In the genomic region with DNA sequence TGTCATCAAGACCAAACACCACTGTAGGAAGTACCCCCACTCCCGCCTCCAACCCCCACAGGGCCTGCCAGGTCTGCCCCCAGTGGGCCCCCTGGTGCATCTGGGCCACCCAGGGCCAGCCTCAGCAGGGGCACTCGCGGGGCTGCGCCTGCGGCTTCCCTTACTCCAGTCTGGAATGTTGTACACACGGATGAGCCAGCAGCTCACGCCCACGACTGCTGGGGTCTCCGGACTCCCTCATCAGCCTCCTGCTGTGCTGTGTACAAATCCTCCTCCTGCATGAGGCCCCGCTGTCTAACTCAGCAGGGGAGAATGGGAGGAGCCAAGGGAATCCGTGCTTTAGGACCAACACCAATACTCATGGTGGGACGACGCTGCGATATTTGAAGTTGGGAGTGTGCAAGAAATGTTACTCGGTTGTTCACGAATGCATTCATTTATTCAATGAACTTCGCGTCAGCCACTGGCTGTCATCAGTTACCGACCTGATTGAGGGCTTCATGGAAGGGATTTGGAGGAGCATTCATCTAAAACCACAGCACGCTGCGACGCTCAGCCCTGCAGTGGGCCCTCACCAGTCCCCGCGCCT, we compare ENCODE assay signal across 1 cellular context.
TF ChIP-seq lines count a peak whose summit lies in the region.

No MANE protein-coding gene starts in this region.

TF ChIP-seq in HepG2, 621 proteins besides CTCF, POLR2A, EP300 and RAD21 (continued from another document and continues in another):
- TF ChIP-seq, protein P1, sequence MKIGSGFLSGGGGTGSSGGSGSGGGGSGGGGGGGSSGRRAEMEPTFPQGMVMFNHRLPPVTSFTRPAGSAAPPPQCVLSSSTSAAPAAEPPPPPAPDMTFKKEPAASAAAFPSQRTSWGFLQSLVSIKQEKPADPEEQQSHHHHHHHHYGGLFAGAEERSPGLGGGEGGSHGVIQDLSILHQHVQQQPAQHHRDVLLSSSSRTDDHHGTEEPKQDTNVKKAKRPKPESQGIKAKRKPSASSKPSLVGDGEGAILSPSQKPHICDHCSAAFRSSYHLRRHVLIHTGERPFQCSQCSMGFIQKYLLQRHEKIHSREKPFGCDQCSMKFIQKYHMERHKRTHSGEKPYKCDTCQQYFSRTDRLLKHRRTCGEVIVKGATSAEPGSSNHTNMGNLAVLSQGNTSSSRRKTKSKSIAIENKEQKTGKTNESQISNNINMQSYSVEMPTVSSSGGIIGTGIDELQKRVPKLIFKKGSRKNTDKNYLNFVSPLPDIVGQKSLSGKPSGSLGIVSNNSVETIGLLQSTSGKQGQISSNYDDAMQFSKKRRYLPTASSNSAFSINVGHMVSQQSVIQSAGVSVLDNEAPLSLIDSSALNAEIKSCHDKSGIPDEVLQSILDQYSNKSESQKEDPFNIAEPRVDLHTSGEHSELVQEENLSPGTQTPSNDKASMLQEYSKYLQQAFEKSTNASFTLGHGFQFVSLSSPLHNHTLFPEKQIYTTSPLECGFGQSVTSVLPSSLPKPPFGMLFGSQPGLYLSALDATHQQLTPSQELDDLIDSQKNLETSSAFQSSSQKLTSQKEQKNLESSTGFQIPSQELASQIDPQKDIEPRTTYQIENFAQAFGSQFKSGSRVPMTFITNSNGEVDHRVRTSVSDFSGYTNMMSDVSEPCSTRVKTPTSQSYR (CRISPR knock-in tag; IDR thresholded peaks at IDR 0.05; ENCODE audit: borderline replicate concordance), result no peak; the same call in 1 of the 2 replicates
- TF ChIP-seq ZNF10 (CRISPR knock-in tag; IDR thresholded peaks at IDR 0.05; ENCODE audit: borderline replicate concordance, low read depth) (no peak), KAT7 (CRISPR knock-in tag; IDR thresholded peaks at IDR 0.05; ENCODE audit: borderline replicate concordance) (no peak), ZNF274 (CRISPR knock-in tag; IDR thresholded peaks at IDR 0.05) (peak; percentile 20), ZNF180 (CRISPR knock-in tag; IDR thresholded peaks at IDR 0.05; ENCODE audit: borderline replicate concordance, low read depth) (0 out of 2 replicates have a peak, but pooled peaks have one; percentile 11), ZNF354B (CRISPR knock-in tag; IDR thresholded peaks at IDR 0.05) (no peak), GABPA (IDR thresholded peaks at IDR 0.05; ENCODE audit: low read depth, low read length) (0 out of 2 replicates have a peak, but pooled peaks have one; percentile 12), GABPA (CRISPR knock-in tag; IDR thresholded peaks at IDR 0.05; ENCODE audit: low read depth) (peak; percentile 22), HNRNPL (IDR thresholded peaks at IDR 0.05; ENCODE audit: low read depth, low read length) (peak; percentile 89; the same call in 1 of the 2 replicates), MAFF (IDR thresholded peaks at IDR 0.05; ENCODE audit: low read depth, low read length) (no peak), RELA (CRISPR knock-in tag; IDR thresholded peaks at IDR 0.05) (no peak), ZNF496 (CRISPR knock-in tag; IDR thresholded peaks at IDR 0.05; ENCODE audit: insufficient replicate concordance) (no peak), ZNF235 (CRISPR knock-in tag; IDR thresholded peaks at IDR 0.05; ENCODE audit: borderline replicate concordance) (no peak), DMAP1 (CRISPR knock-in tag; IDR thresholded peaks at IDR 0.05) (0 out of 2 replicates have a peak, but pooled peaks have one; percentile 27), ONECUT2 (CRISPR knock-in tag; IDR thresholded peaks at IDR 0.05) (no peak), TEAD3 (CRISPR knock-in tag; optimal IDR thresholded peaks at IDR 0.05; ENCODE audit: borderline replicate concordance) (peak; percentile 70), RBM39 (IDR thresholded peaks at IDR 0.05; ENCODE audit: low read depth, low read length, poor library complexity, severe bottlenecking) (peak; percentile 74), GPN1 (CRISPR knock-in tag; IDR thresholded peaks at IDR 0.05; ENCODE audit: borderline replicate concordance) (no peak), TMF1 (CRISPR knock-in tag; IDR thresholded peaks at IDR 0.05; ENCODE audit: low read depth) (no peak), SCMH1 (CRISPR knock-in tag; IDR thresholded peaks at IDR 0.05; ENCODE audit: borderline replicate concordance) (no peak), NFIC (IDR thresholded peaks at IDR 0.05; ENCODE audit: low read length) (no peak), RAD51 (IDR thresholded peaks at IDR 0.05; ENCODE audit: borderline replicate concordance) (no peak), PPARG (CRISPR knock-in tag; conservative IDR thresholded peaks at IDR 0.05) (no peak), ZNF607 (CRISPR knock-in tag; IDR thresholded peaks at IDR 0.05; ENCODE audit: borderline replicate concordance) (no peak), TBL1XR1 (IDR thresholded peaks at IDR 0.05; ENCODE audit: borderline replicate concordance, low read length, partially characterized antibody) (no peak), NRL (CRISPR knock-in tag; IDR thresholded peaks at IDR 0.05; ENCODE audit: borderline replicate concordance) (no peak)
- TF ChIP-seq, protein P2, sequence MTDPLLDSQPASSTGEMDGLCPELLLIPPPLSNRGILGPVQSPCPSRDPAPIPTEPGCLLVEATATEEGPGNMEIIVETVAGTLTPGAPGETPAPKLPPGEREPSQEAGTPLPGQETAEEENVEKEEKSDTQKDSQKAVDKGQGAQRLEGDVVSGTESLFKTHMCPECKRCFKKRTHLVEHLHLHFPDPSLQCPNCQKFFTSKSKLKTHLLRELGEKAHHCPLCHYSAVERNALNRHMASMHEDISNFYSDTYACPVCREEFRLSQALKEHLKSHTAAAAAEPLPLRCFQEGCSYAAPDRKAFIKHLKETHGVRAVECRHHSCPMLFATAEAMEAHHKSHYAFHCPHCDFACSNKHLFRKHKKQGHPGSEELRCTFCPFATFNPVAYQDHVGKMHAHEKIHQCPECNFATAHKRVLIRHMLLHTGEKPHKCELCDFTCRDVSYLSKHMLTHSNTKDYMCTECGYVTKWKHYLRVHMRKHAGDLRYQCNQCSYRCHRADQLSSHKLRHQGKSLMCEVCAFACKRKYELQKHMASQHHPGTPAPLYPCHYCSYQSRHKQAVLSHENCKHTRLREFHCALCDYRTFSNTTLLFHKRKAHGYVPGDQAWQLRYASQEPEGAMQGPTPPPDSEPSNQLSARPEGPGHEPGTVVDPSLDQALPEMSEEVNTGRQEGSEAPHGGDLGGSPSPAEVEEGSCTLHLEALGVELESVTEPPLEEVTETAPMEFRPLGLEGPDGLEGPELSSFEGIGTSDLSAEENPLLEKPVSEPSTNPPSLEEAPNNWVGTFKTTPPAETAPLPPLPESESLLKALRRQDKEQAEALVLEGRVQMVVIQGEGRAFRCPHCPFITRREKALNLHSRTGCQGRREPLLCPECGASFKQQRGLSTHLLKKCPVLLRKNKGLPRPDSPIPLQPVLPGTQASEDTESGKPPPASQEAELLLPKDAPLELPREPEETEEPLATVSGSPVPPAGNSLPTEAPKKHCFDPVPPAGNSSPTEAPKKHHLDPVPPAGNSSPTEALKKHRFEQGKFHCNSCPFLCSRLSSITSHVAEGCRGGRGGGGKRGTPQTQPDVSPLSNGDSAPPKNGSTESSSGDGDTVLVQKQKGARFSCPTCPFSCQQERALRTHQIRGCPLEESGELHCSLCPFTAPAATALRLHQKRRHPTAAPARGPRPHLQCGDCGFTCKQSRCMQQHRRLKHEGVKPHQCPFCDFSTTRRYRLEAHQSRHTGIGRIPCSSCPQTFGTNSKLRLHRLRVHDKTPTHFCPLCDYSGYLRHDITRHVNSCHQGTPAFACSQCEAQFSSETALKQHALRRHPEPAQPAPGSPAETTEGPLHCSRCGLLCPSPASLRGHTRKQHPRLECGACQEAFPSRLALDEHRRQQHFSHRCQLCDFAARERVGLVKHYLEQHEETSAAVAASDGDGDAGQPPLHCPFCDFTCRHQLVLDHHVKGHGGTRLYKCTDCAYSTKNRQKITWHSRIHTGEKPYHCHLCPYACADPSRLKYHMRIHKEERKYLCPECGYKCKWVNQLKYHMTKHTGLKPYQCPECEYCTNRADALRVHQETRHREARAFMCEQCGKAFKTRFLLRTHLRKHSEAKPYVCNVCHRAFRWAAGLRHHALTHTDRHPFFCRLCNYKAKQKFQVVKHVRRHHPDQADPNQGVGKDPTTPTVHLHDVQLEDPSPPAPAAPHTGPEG (CRISPR knock-in tag; IDR thresholded peaks at IDR 0.05), result no peak
- TF ChIP-seq, protein P3, sequence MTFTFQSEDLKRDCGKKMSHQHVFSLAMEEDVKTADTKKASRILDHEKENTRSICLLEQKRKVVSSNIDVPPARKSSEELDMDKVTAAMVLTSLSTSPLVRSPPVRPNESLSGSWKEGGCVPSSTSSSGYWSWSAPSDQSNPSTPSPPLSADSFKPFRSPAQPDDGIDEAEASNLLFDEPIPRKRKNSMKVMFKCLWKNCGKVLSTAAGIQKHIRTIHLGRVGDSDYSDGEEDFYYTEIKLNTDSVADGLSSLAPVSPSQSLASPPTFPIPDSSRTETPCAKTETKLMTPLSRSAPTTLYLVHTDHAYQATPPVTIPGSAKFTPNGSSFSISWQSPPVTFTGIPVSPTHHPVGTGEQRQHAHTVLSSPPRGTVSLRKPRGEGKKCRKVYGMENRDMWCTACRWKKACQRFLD (CRISPR knock-in tag; IDR thresholded peaks at IDR 0.05; ENCODE audit: borderline replicate concordance), result 0 out of 2 replicates have a peak, but pooled peaks have one; percentile 15
- TF ChIP-seq, protein P4, sequence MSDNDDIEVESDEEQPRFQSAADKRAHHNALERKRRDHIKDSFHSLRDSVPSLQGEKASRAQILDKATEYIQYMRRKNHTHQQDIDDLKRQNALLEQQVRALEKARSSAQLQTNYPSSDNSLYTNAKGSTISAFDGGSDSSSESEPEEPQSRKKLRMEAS (IDR thresholded peaks at IDR 0.05), result no peak
- TF ChIP-seq, protein P5, sequence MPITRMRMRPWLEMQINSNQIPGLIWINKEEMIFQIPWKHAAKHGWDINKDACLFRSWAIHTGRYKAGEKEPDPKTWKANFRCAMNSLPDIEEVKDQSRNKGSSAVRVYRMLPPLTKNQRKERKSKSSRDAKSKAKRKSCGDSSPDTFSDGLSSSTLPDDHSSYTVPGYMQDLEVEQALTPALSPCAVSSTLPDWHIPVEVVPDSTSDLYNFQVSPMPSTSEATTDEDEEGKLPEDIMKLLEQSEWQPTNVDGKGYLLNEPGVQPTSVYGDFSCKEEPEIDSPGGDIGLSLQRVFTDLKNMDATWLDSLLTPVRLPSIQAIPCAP (CRISPR knock-in tag; IDR thresholded peaks at IDR 0.05; ENCODE audit: low read depth), result no peak
- TF ChIP-seq, protein P6, sequence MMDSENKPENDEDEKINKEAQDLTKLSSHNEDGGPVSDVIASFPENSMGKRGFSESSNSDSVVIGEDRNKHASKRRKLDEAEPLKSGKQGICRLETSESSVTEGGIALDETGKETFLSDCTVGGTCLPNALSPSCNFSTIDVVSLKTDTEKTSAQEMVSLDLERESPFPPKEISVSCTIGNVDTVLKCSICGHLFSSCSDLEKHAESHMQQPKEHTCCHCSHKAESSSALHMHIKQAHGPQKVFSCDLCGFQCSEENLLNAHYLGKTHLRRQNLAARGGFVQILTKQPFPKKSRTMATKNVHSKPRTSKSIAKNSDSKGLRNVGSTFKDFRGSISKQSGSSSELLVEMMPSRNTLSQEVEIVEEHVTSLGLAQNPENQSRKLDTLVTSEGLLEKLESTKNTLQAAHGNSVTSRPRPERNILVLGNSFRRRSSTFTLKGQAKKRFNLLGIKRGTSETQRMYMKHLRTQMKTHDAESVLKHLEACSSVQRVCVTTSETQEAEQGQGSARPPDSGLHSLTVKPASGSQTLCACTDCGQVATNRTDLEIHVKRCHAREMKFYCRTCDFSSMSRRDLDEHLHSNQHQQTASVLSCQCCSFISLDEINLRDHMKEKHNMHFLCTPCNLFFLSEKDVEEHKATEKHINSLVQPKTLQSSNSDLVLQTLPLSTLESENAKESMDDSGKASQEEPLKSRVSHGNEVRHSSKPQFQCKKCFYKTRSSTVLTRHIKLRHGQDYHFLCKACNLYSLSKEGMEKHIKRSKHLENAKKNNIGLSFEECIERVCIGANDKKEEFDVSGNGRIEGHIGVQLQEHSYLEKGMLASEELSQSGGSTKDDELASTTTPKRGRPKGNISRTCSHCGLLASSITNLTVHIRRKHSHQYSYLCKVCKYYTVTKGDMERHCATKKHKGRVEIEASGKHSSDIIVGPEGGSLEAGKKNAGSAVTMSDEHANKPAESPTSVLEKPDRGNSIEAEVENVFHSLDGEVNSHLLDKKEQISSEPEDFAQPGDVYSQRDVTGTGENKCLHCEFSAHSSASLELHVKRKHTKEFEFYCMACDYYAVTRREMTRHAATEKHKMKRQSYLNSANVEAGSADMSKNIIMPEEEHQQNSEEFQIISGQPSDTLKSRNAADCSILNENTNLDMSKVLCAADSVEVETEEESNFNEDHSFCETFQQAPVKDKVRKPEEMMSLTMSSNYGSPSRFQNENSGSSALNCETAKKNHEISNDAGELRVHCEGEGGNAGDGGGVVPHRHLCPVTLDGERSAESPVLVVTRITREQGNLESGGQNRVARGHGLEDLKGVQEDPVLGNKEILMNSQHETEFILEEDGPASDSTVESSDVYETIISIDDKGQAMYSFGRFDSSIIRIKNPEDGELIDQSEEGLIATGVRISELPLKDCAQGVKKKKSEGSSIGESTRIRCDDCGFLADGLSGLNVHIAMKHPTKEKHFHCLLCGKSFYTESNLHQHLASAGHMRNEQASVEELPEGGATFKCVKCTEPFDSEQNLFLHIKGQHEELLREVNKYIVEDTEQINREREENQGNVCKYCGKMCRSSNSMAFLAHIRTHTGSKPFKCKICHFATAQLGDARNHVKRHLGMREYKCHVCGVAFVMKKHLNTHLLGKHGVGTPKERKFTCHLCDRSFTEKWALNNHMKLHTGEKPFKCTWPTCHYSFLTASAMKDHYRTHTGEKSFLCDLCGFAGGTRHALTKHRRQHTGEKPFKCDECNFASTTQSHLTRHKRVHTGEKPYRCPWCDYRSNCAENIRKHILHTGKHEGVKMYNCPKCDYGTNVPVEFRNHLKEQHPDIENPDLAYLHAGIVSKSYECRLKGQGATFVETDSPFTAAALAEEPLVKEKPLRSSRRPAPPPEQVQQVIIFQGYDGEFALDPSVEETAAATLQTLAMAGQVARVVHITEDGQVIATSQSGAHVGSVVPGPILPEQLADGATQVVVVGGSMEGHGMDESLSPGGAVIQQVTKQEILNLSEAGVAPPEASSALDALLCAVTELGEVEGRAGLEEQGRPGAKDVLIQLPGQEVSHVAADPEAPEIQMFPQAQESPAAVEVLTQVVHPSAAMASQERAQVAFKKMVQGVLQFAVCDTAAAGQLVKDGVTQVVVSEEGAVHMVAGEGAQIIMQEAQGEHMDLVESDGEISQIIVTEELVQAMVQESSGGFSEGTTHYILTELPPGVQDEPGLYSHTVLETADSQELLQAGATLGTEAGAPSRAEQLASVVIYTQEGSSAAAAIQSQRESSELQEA (CRISPR knock-in tag; IDR thresholded peaks at IDR 0.05; ENCODE audit: not compliant biosample characterization), result no peak
- TF ChIP-seq, protein P7, sequence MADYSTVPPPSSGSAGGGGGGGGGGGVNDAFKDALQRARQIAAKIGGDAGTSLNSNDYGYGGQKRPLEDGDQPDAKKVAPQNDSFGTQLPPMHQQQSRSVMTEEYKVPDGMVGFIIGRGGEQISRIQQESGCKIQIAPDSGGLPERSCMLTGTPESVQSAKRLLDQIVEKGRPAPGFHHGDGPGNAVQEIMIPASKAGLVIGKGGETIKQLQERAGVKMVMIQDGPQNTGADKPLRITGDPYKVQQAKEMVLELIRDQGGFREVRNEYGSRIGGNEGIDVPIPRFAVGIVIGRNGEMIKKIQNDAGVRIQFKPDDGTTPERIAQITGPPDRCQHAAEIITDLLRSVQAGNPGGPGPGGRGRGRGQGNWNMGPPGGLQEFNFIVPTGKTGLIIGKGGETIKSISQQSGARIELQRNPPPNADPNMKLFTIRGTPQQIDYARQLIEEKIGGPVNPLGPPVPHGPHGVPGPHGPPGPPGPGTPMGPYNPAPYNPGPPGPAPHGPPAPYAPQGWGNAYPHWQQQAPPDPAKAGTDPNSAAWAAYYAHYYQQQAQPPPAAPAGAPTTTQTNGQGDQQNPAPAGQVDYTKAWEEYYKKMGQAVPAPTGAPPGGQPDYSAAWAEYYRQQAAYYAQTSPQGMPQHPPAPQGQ (CRISPR knock-in tag; IDR thresholded peaks at IDR 0.05; ENCODE audit: borderline replicate concordance), result peak; percentile 55; the same call in 1 of the 2 replicates
